In the genomic region with DNA sequence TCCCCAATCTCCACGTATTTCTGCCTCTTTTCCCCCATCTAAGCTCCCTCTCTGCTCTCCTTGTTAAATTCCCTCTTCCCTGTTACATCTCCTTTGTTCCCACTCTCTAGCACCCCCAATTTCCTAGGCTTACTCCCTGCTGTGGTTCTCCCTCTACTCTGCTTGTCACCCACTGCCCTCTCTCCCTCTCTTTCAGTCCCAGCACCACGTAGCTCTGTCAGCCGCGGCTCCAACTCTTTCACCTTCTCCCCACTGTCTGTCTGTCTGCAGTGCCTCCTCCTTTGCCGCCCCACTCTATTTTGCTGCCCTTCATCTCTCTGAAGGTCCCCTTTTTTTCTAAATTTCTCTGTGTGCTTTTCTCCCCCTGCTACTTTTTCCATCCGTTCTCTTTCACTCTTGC, we compare ENCODE assay signal across 8 cellular contexts. TPM values are rescaled to one million over a fixed set of nuclear protein-coding genes. Genes with fewer than 3 reads are reported as not detected.
DNase-seq lines count a peak whose midpoint lies in the region; ATAC-seq and TF ChIP-seq lines count a peak whose summit lies in the region.

No MANE protein-coding gene starts in this region.

- no peak for ATAC-seq in CD4-positive, CD25-positive, alpha-beta regulatory T cell (ENCODE audit: low read depth in 2 of 2)
- no peak for ATAC-seq in GM18502 (IDR thresholded peaks at IDR 0.05; ENCODE audit: poor library complexity, unreplicated experiment)

- in situ Hi-C loops in HAP-1 (cut with MboI; ENCODE audit: low sequenced_read_pairs): no loop called here
- in situ Hi-C loops in G401 (cut with HindIII; ENCODE audit: low sequenced_read_pairs): no loop called here

- peak overlapping the region; percentile 99 for H3K9ac ChIP-seq in endocrine pancreas (ENCODE audit: control insufficient read depth, insufficient read depth, low read length)

- peaks cover 43% of the 10 kb centered on the region for H3K36me3 ChIP-seq in CD4-positive, CD25-positive, alpha-beta regulatory T cell (ENCODE audit: control insufficient read depth, insufficient read depth, low read length)
- peaks cover 14% of the 10 kb centered on the region for H3K36me3 ChIP-seq in endocrine pancreas (ENCODE audit: control insufficient read depth, insufficient read depth, low read length)
- no peaks in the 10 kb centered on the region for H3K36me3 ChIP-seq in HAP-1 (replicated peaks)

- H3K27me3 ChIP-seq in CD4-positive, CD25-positive, alpha-beta regulatory T cell (ENCODE audit: control insufficient read depth, insufficient read depth, low read length): no peaks in the 10 kb centered on the region
- H3K27me3 ChIP-seq in endocrine pancreas (ENCODE audit: control insufficient read depth, insufficient read depth, low read length): no peaks in the 10 kb centered on the region
- H3K27me3 ChIP-seq in HAP-1 (ENCODE audit: low read depth): no peaks in the 10 kb centered on the region

- peak in 1 of 3 donors; percentile 12 for DNase-seq in CD4-positive, CD25-positive, alpha-beta regulatory T cell
- DNase-seq in NB4 (ENCODE audit: low read depth): peak; percentile 42
- DNase-seq in HAP-1 (ENCODE audit: low spot score in 2 of 2): no peak
- DNase-seq in caudate nucleus (lab: John Stamatoyannopoulos, UW): no peak
- DNase-seq in G401 (ENCODE audit: low spot score): no peak

- peaks cover 3 to 86% (median 42%) of the 10 kb centered on the region in 7 donors for H3K9me3 Mint-ChIP-seq in CD4-positive, CD25-positive, alpha-beta regulatory T cell
- peaks cover 82% of the 10 kb centered on the region for H3K9me3 Mint-ChIP-seq in nephron

- peak overlapping the region; percentile 99 for H3K4me3 ChIP-seq in CD4-positive, CD25-positive, alpha-beta regulatory T cell (ENCODE audit: low read depth, low read length)
- H3K4me3 ChIP-seq in NB4 (ENCODE audit: low read depth, low read length): peak overlapping the region; percentile 94
- H3K4me3 ChIP-seq in endocrine pancreas (ENCODE audit: control insufficient read depth, insufficient read depth, low read length): peak overlapping the region; percentile 87
- H3K4me3 ChIP-seq in HAP-1: no peak overlapping the region

- peaks cover 60 to 85% of the 10 kb centered on the region in 2 experiments for H3K9me3 ChIP-seq in CD4-positive, CD25-positive, alpha-beta regulatory T cell (ENCODE audit: control insufficient read depth in 2 of 2, low read length in 2 of 2)
- H3K9me3 ChIP-seq in endocrine pancreas (ENCODE audit: control insufficient read depth, low read length) (peaks cover 4% of the 10 kb centered on the region), HAP-1 (peaks cover 16% of the 10 kb centered on the region)

- H3K36me3 Mint-ChIP-seq in CD4-positive, CD25-positive, alpha-beta regulatory T cell: peaks cover 49% of the 10 kb centered on the region
- H3K36me3 Mint-ChIP-seq in nephron (ENCODE audit: low read depth): peaks cover 63% of the 10 kb centered on the region

- peaks cover 16% of the 10 kb centered on the region for H3K4me1 ChIP-seq in CD4-positive, CD25-positive, alpha-beta regulatory T cell (ENCODE audit: control insufficient read depth, insufficient read depth, low read length, poor library complexity, severe bottlenecking)
- H3K4me1 ChIP-seq in endocrine pancreas (ENCODE audit: control insufficient read depth, insufficient read depth, low read length) (no peaks in the 10 kb centered on the region), HAP-1 (no peaks in the 10 kb centered on the region)

- TF ChIP-seq CTCF in NB4 (IDR thresholded peaks at IDR 0.05; ENCODE audit: low read depth, low read length) (no peak), nephron (IDR thresholded peaks at IDR 0.05; ENCODE audit: unreplicated experiment in 3 of 3) (no peak)

- peak overlapping the region; percentile 93 to 100 (median 96) for H3K4me3 Mint-ChIP-seq in CD4-positive, CD25-positive, alpha-beta regulatory T cell
- H3K4me3 Mint-ChIP-seq in nephron: peak overlapping the region; percentile 94 to 95 (median 95)

- H3K4me1 Mint-ChIP-seq in CD4-positive, CD25-positive, alpha-beta regulatory T cell: peaks cover 16 to 47% (median 25%) of the 10 kb centered on the region in 4 donors
- H3K4me1 Mint-ChIP-seq in nephron: peaks cover 13% of the 10 kb centered on the region

- H3K27ac Mint-ChIP-seq in CD4-positive, CD25-positive, alpha-beta regulatory T cell: peak overlapping the region; percentile 95 to 97 (median 96)
- H3K27ac Mint-ChIP-seq in nephron: peak overlapping the region; percentile 81 to 95 (median 88)

- no peak overlapping the region for H3K27ac ChIP-seq in CD4-positive, CD25-positive, alpha-beta regulatory T cell (ENCODE audit: insufficient read depth, low read length, poor library complexity, severe bottlenecking)
- no peak overlapping the region for H3K27ac ChIP-seq in caudate nucleus (ENCODE audit: low read depth, low read length)

- no peak for TF ChIP-seq POLR2A in NB4 (IDR thresholded peaks at IDR 0.05; ENCODE audit: extremely low read depth, insufficient read length)

- no peaks in the 10 kb centered on the region for H3K27me3 Mint-ChIP-seq in CD4-positive, CD25-positive, alpha-beta regulatory T cell
- no peaks in the 10 kb centered on the region for H3K27me3 Mint-ChIP-seq in nephron (ENCODE audit: low read depth)

RNA-seq across cellular contexts. Expression of a gene that starts 1.0 kb away (rescaled TPM):
- total RNA-seq in CD4-positive, CD25-positive, alpha-beta regulatory T cell: 21.0 TPM
- 1 to 10 TPM; 2.4 to 3.4 (median 2.9) TPM for polyA plus RNA-seq in CD4-positive, CD25-positive, alpha-beta regulatory T cell
- total RNA-seq in G401 (2014; rRNA removed; shearing (Covaris generic)): 1.8 and 2.2 TPM in 2 replicates

RNA-seq across cellular contexts. Expression of a gene that starts 45.2 kb away (rescaled TPM):
- total RNA-seq in CD4-positive, CD25-positive, alpha-beta regulatory T cell: 2.8 TPM
- polyA plus RNA-seq in CD4-positive, CD25-positive, alpha-beta regulatory T cell: 1 to 10 TPM; 2.4 to 8.2 (median 4.1) TPM
- total RNA-seq in G401 (2014; rRNA removed; shearing (Covaris generic)): 6.3 and 8.6 TPM in 2 replicates

RNA-seq across cellular contexts. Expression of a gene that starts 45.9 kb away (rescaled TPM):
- 16.8 TPM for total RNA-seq in CD4-positive, CD25-positive, alpha-beta regulatory T cell
- 1 to 10 TPM; 2.5 to 6.6 (median 3.5) TPM for polyA plus RNA-seq in CD4-positive, CD25-positive, alpha-beta regulatory T cell
- 6.5 and 14.4 TPM in 2 replicates for total RNA-seq in G401 (2014; rRNA removed; shearing (Covaris generic))
